ENCODE assay signal across 16 cellular contexts in genomic region chr1:103859721-103860120, GRCh38.
DNase-seq lines count a peak whose midpoint lies in the region; ATAC-seq and TF ChIP-seq lines count a peak whose summit lies in the region.
"Had no signal": no experiment of that assay in that cellular context is flagged by ENCODE, and none has a peak within 500 bp of the region (broad histone marks: within the 10 kb centered on the region; RNA-seq: fewer than 3 reads in every experiment).

No MANE protein-coding gene starts in this region.

- H3K23ac ChIP-seq in mesendoderm (ENCODE audit: low read length), result no peak overlapping the region

- no peaks in the 10 kb centered on the region for H3K4me1 ChIP-seq in breast epithelium
- H3K4me1 ChIP-seq in RWPE2 (ENCODE audit: insufficient read depth, poor library complexity, severe bottlenecking), result no peaks in the 10 kb centered on the region
- H3K4me1 ChIP-seq in mesendoderm (ENCODE audit: control insufficient read depth, low read depth, low read length), result no peaks in the 10 kb centered on the region
- H3K4me1 ChIP-seq: BLaER1 treated with 17β-estradiol and CSF1 and Interleukin-3, amounts not matched to agents 10 nM and 100 nM had no signal

- H4K8ac ChIP-seq in mesendoderm (ENCODE audit: low read depth, low read length), result no peak overlapping the region

- H3K36me3 Mint-ChIP-seq in MCF 10A (ENCODE audit: insufficient read depth, unreplicated experiment), result no peaks in the 10 kb centered on the region
- H3K36me3 Mint-ChIP-seq: CD8-positive, alpha-beta T cell had no signal

- POLR2A ChIA-PET in MCF 10A (lab: Yijun Ruan, JAX), result no interaction called here

- no peaks in the 10 kb centered on the region for H3K27me3 ChIP-seq in breast epithelium
- H3K27me3 ChIP-seq in RWPE2 (ENCODE audit: insufficient read depth, poor library complexity, severe bottlenecking), result no peaks in the 10 kb centered on the region
- no peaks in the 10 kb centered on the region for H3K27me3 ChIP-seq in mesendoderm (ENCODE audit: insufficient read depth, low read length, poor library complexity)
- H3K27me3 ChIP-seq: BLaER1 treated with 17β-estradiol and CSF1 and Interleukin-3, amounts not matched to agents 10 nM and 100 nM had no signal

- H3K36me3 ChIP-seq in breast epithelium (no peaks in the 10 kb centered on the region), RWPE2 (ENCODE audit: low read depth) (no peaks in the 10 kb centered on the region), mesendoderm (ENCODE audit: control insufficient read depth, insufficient read depth, low read length) (no peaks in the 10 kb centered on the region)
- H3K36me3 ChIP-seq: BLaER1 treated with 17β-estradiol and CSF1 and Interleukin-3, amounts not matched to agents 10 nM and 100 nM had no signal

- H3K27ac ChIP-seq in breast epithelium, result no peak overlapping the region
- no peak overlapping the region for H3K27ac ChIP-seq in RWPE2 (ENCODE audit: poor library complexity, severe bottlenecking)
- no peak overlapping the region for H3K27ac ChIP-seq in mesendoderm (ENCODE audit: low read depth, low read length)
- H3K27ac ChIP-seq: BLaER1 treated with 17β-estradiol and CSF1 and Interleukin-3, amounts not matched to agents 10 nM and 100 nM; GM23248 had no signal

- intact Hi-C loops in MCF 10A (cut with micrococcal nuclease), result no loop called here
- intact Hi-C loops in breast epithelium (cut with DNase I; ENCODE audit: low total_unique reads), result no loop called here

- peaks cover 6% of the 10 kb centered on the region for H3K4me1 Mint-ChIP-seq in MCF 10A (ENCODE audit: insufficient read depth, unreplicated experiment)
- H3K4me1 Mint-ChIP-seq: B cell had no signal

- H3K27me3 Mint-ChIP-seq in MCF 10A (ENCODE audit: insufficient read depth, unreplicated experiment), result no peaks in the 10 kb centered on the region
- H3K27me3 Mint-ChIP-seq: B cell had no signal

- H2BK15ac ChIP-seq in mesendoderm (replicated peaks; ENCODE audit: low read depth), result no peak overlapping the region

- DNase-seq in MCF 10A (ENCODE audit: unreplicated experiment), result peak; percentile 57
- DNase-seq in breast epithelium (ENCODE audit: low spot score in 2 of 2), result no peak
- peak; percentile 0 for DNase-seq in M059J (ENCODE audit: low read depth)
- DNase-seq in RWPE2 (ENCODE audit: low spot score), result no peak
- DNase-seq in mesendoderm, result no peak
- no peak for DNase-seq in cerebellar cortex (ENCODE audit: low spot score)
- DNase-seq: Calu3; CD8-positive, alpha-beta T cell; GDM1; GM23248; HCEC 1CT; KG1 had no signal

- no peak overlapping the region for H3K4ac ChIP-seq in mesendoderm (ENCODE audit: low read depth, low read length)

- BruUV-seq in MCF 10A (replicated peaks; lab: Mats Ljungman, UMichigan), result no TSS peak

- CTCF ChIA-PET in MCF 10A (lab: Yijun Ruan, JAX), result interaction anchor here (0.6 kb wide), 1 partner anchor 10 kb away, joined by 3 read pairs; no protein-coding TSS in a partner anchor

- TF ChIP-seq POLR2A in breast epithelium (IDR thresholded peaks at IDR 0.05), result no peak

- H2BK120ac ChIP-seq in mesendoderm (ENCODE audit: low read depth, low read length), result no peak overlapping the region

- no peak overlapping the region for H3K4me2 ChIP-seq in mesendoderm (ENCODE audit: low read length)
- H3K4me2 ChIP-seq: BLaER1 treated with 17β-estradiol and CSF1 and Interleukin-3, amounts not matched to agents 10 nM and 100 nM had no signal

- no peak overlapping the region for H3K27ac Mint-ChIP-seq in MCF 10A (ENCODE audit: low read depth, unreplicated experiment)
- H3K27ac Mint-ChIP-seq: B cell; CD8-positive, alpha-beta T cell had no signal

- no peak overlapping the region for H2AK5ac ChIP-seq in mesendoderm (ENCODE audit: low read length)

- H4K5ac ChIP-seq in mesendoderm (ENCODE audit: low read length), result peak overlapping the region; percentile 5

- WGBS in mesendoderm (ENCODE audit: extremely low coverage, insufficient coverage, low lambda C conversion rate), result no CpG with 5 or more reads among the region's 2 CpGs

- H3K18ac ChIP-seq in mesendoderm (ENCODE audit: low read length), result no peak overlapping the region

- H3K9me3 ChIP-seq in breast epithelium (peaks cover 0 to 16% of the 10 kb centered on the region in 2 donors), RWPE2 (ENCODE audit: severe bottlenecking) (no peaks in the 10 kb centered on the region)
- H3K9me3 ChIP-seq: BLaER1 treated with 17β-estradiol and CSF1 and Interleukin-3, amounts not matched to agents 10 nM and 100 nM had no signal

- H2BK5ac ChIP-seq in mesendoderm (ENCODE audit: low read length), result no peak overlapping the region

- H3K4me3 Mint-ChIP-seq in MCF 10A (ENCODE audit: unreplicated experiment), result no peak overlapping the region
- H3K4me3 Mint-ChIP-seq: B cell; CD8-positive, alpha-beta T cell had no signal

- ATAC-seq in RWPE2 (ENCODE audit: low read depth) (peak; percentile 42; the same call in 1 of the 3 replicates), GM19467 (IDR thresholded peaks at IDR 0.05; ENCODE audit: unreplicated experiment) (no peak), GM21528 (IDR thresholded peaks at IDR 0.05; ENCODE audit: low FRiP score, unreplicated experiment) (no peak)
- ATAC-seq: CD8-positive, alpha-beta T cell had no signal

- H3K79me2 ChIP-seq in mesendoderm (ENCODE audit: control insufficient read depth, insufficient read depth, low read length), result no peaks in the 10 kb centered on the region

- no peak for TF ChIP-seq CTCF in MCF 10A (IDR thresholded peaks at IDR 0.05; ENCODE audit: unreplicated experiment)
- TF ChIP-seq CTCF in breast epithelium (IDR thresholded peaks at IDR 0.05), result no peak
- TF ChIP-seq CTCF in RWPE2 (IDR thresholded peaks at IDR 0.05; ENCODE audit: poor library complexity, severe bottlenecking), result no peak

- peaks cover 4% of the 10 kb centered on the region for H3K9me3 Mint-ChIP-seq in MCF 10A (ENCODE audit: unreplicated experiment)

- H3K79me1 ChIP-seq in mesendoderm (ENCODE audit: low read length), result no peaks in the 10 kb centered on the region

- no peak overlapping the region for H3K4me3 ChIP-seq in breast epithelium
- H3K4me3 ChIP-seq in RWPE2 (ENCODE audit: severe bottlenecking), result no peak overlapping the region
- no peak overlapping the region for H3K4me3 ChIP-seq in mesendoderm (ENCODE audit: low read length)
- H3K4me3 ChIP-seq: BLaER1 treated with 17β-estradiol and CSF1 and Interleukin-3, amounts not matched to agents 10 nM and 100 nM; GM23248 had no signal

- no peak overlapping the region for H3K56ac ChIP-seq in mesendoderm (ENCODE audit: low read length)

- H3K9ac ChIP-seq in mesendoderm (ENCODE audit: low read length), result no peak overlapping the region
- H3K9ac ChIP-seq: BLaER1 treated with 17β-estradiol and CSF1 and Interleukin-3, amounts not matched to agents 10 nM and 100 nM; GM23248 had no signal

Comparison
In these comparisons a context has a peak if more than half of its experiments do, and no peak if none do; other contexts are left out.
1. DNase-seq: peak in MCF 10A (single experiment) and M059J (single experiment); none in breast epithelium (0 of 2), RWPE2 (single experiment), mesendoderm (single experiment) and cerebellar cortex (single experiment).